16 cellular contexts compared by ENCODE assay signal in the genomic region with DNA sequence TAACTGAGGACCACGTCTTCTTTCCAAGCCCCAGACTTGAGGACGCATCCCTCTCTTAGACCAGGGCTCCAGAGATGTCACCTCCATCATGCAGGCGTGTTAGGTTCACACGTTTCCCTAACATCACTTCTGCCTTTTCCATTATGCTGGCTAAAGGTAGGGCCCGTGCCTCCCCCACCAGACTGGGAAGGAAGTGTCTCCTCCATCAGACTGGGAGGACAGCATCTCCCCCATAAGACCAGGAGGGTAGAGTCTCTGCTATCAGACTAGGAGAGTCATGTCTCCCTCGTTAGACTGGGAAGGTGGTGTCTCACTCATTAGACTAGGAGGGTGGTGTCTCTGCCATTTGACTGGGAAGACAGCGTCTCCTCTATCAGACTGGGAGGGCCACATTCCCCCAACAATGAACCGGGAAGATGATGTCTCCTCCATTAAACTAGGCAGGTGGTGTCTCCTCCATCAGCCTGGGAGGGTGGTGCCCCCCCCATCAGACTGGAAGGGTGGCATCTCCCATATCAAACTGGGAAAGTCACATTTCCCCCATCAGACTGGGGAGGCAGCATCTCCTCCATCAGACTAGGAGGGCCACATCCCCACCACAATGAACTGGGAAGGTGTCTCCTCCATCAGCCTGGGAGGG.
"Had no signal": no experiment of that assay in that cellular context is flagged by ENCODE, and none has a peak within 500 bp of the region (broad histone marks: within the 10 kb centered on the region; RNA-seq: fewer than 3 reads in every experiment).

No MANE protein-coding gene starts in this region.

- H3K4me3 Mint-ChIP-seq: dendritic cell treated with granulocyte-macrophage colony-stimulating factor and Interleukin-4, amounts not matched to agents 40 ng/mL and 50 ng/mL, for 4 days; effector memory CD8-positive, alpha-beta T cell; naive thymus-derived CD4-positive, alpha-beta T cell had no signal

- H3K4me1 ChIP-seq: thyroid gland had no signal

- ATAC-seq: effector memory CD8-positive, alpha-beta T cell; naive thymus-derived CD4-positive, alpha-beta T cell; upper lobe of right lung had no signal

- H3K36me3 Mint-ChIP-seq: naive thymus-derived CD4-positive, alpha-beta T cell had no signal

- H3K9me3 ChIP-seq: heart right ventricle, stomach, thyroid gland, upper lobe of right lung had no signal

- H3K4me1 Mint-ChIP-seq: naive thymus-derived CD4-positive, alpha-beta T cell had no signal

- FAIRE-seq: islet of Langerhans, small intestine had no signal

- H3K27me3 Mint-ChIP-seq: dendritic cell treated with granulocyte-macrophage colony-stimulating factor and Interleukin-4, amounts not matched to agents 40 ng/mL and 50 ng/mL, for 4 days; naive thymus-derived CD4-positive, alpha-beta T cell had no signal

- H3K27ac ChIP-seq: heart right ventricle, thyroid gland, upper lobe of right lung had no signal

- DNase-seq: effector memory CD8-positive, alpha-beta T cell; foreskin melanocyte; heart right ventricle; hypothalamus; kidney glomerular epithelial cell; mesendoderm; naive thymus-derived CD4-positive, alpha-beta T cell; posterior cingulate gyrus; small intestine; stimulated activated CD4-positive, alpha-beta T cell treated with anti-CD3 and anti-CD28 coated beads, Interleukin-12 subunit alpha, Interleukin-12 subunit beta, amount 100 ng/mL, for 4 hours; stimulated activated naive CD4-positive, alpha-beta T cell; stomach; thyroid gland; upper lobe of right lung had no signal

- H3K27me3 ChIP-seq: heart right ventricle, stomach, thyroid gland, upper lobe of right lung had no signal

- H3K9me3 Mint-ChIP-seq: dendritic cell treated with granulocyte-macrophage colony-stimulating factor and Interleukin-4, amounts not matched to agents 40 ng/mL and 50 ng/mL, for 4 days; effector memory CD8-positive, alpha-beta T cell had no signal

- H3K4me3 ChIP-seq: heart right ventricle, stomach, thyroid gland, upper lobe of right lung had no signal

- H3K27ac Mint-ChIP-seq: dendritic cell treated with granulocyte-macrophage colony-stimulating factor and Interleukin-4, amounts not matched to agents 40 ng/mL and 50 ng/mL, for 4 days; effector memory CD8-positive, alpha-beta T cell; naive thymus-derived CD4-positive, alpha-beta T cell had no signal
